ENCODE assay signal across 13 cellular contexts in the genomic region with DNA sequence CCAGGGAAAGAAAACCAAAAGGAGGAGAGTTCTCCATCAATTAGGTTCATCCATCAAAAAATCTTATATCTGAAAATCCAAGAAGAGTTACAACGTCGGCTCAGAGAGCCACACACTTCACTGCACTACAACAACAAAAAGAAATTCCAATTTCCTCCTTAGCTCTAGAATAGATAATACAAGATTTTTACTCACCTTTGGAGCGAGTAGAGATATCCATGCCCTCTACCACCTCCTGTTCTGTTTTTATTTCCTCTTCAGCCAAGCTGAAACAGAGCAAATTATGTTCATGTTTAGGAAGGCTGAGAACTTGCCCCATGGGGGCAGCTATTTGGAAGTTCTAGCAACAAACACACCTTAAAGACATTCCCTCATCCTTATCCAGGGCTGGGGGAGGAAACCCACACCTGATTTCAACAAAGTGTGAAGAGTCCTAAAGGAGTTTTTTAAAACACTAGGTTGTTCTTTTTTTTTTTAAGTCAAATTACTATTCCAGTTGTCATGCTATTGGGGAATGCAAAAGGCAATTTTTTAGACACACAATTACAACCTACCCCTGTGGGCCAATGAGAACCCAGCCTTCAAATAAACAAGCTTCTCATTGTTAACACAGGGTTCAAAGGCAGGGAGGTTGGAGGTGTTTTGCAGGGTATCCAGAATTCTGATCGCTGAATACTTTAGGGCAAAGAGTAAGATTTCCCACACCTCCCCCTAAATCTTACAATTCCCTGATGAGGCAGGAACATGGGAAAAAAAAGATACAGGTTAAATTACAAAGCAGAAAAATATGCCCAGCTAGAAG. TPM values are rescaled to one million over a fixed set of nuclear protein-coding genes. Genes with fewer than 3 reads are reported as not detected.
DNase-seq lines count a peak whose midpoint lies in the region; ATAC-seq, FAIRE-seq and TF ChIP-seq lines count a peak whose summit lies in the region.
"Had no signal": no experiment of that assay in that cellular context is flagged by ENCODE, and none has a peak within 500 bp of the region (broad histone marks: within the 10 kb centered on the region; RNA-seq: fewer than 3 reads in every experiment).

No MANE protein-coding gene starts in this region.

- H3K27me3 ChIP-seq in GM23338 (ENCODE audit: insufficient read depth) (no peaks in the 10 kb centered on the region), sigmoid colon (no peaks in the 10 kb centered on the region)

- WGBS in sigmoid colon, 2 donors = 63 to 70% methylated on average over 4 of the region's 4 CpGs

- no peak overlapping the region for H2AFZ ChIP-seq in GM23338

- ATAC-seq in GM23338 = no peak
- ATAC-seq in activated T-helper 17 cell treated with anti-CD3 and anti-CD28 coated beads, Interleukin-2, amount 50 U/mL, for 72 hours (replicated peaks) = no peak

- H3K9me3 Mint-ChIP-seq in GM23338 = no peaks in the 10 kb centered on the region
- H3K9me3 Mint-ChIP-seq in activated T-helper 17 cell treated with anti-CD3 and anti-CD28 coated beads, Interleukin-2, amount 50 U/mL, for 72 hours = no peaks in the 10 kb centered on the region
- H3K9me3 Mint-ChIP-seq: IgD-negative memory B cell had no signal

- TF ChIP-seq POLR2A in sigmoid colon (IDR thresholded peaks at IDR 0.05) = no peak
- TF ChIP-seq POLR2A in GM12892 (IDR thresholded peaks at IDR 0.05; ENCODE audit: low read depth, low read length) = no peak

- H3K36me3 Mint-ChIP-seq in GM23338 (ENCODE audit: low read depth) = peaks cover 57% of the 10 kb centered on the region
- peaks cover 31% of the 10 kb centered on the region for H3K36me3 Mint-ChIP-seq in activated T-helper 17 cell treated with anti-CD3 and anti-CD28 coated beads, Interleukin-2, amount 50 U/mL, for 72 hours (ENCODE audit: low read depth)

- H3K9me3 ChIP-seq in sigmoid colon = no peaks in the 10 kb centered on the region

- no peaks in the 10 kb centered on the region for H3K9me2 ChIP-seq in GM23338 (ENCODE audit: insufficient read depth)

- no peak overlapping the region; the same call in 1 of the 3 replicates for H3K4me3 Mint-ChIP-seq in GM23338
- H3K4me3 Mint-ChIP-seq in activated T-helper 17 cell treated with anti-CD3 and anti-CD28 coated beads, Interleukin-2, amount 50 U/mL, for 72 hours = no peak overlapping the region
- H3K4me3 Mint-ChIP-seq: IgD-negative memory B cell had no signal

- no peak overlapping the region for H3K27ac Mint-ChIP-seq in GM23338
- peak overlapping the region; percentile 20 for H3K27ac Mint-ChIP-seq in activated T-helper 17 cell treated with anti-CD3 and anti-CD28 coated beads, Interleukin-2, amount 50 U/mL, for 72 hours
- H3K27ac Mint-ChIP-seq: IgD-negative memory B cell had no signal

- H3K4me3 ChIP-seq in GM23338 (no peak overlapping the region), sigmoid colon (no peak overlapping the region)

- H3F3A ChIP-seq in GM23338 (replicated peaks; ENCODE audit: low read depth) = no peaks in the 10 kb centered on the region; the same call in 1 of the 2 replicates

- no peaks in the 10 kb centered on the region for H4K20me1 ChIP-seq in GM23338 (replicated peaks; ENCODE audit: insufficient read depth)

- H3K79me2 ChIP-seq in GM23338 (replicated peaks; ENCODE audit: insufficient read depth) = peaks cover 100% of the 10 kb centered on the region

- peak overlapping the region; percentile 98 for H3K27ac ChIP-seq in GM23338 (ENCODE audit: low read depth)
- peak overlapping the region; percentile 99 to 100 (median 99) for H3K27ac ChIP-seq in sigmoid colon

- FAIRE-seq in GM12892 (lab: Jason Lieb, UNC) = no peak

- peaks cover 12% of the 10 kb centered on the region for H3K27me3 Mint-ChIP-seq in GM23338 (ENCODE audit: insufficient read depth, low read depth, poor library complexity)
- no peaks in the 10 kb centered on the region for H3K27me3 Mint-ChIP-seq in activated T-helper 17 cell treated with anti-CD3 and anti-CD28 coated beads, Interleukin-2, amount 50 U/mL, for 72 hours
- H3K27me3 Mint-ChIP-seq: IgD-negative memory B cell had no signal

- H3K36me3 ChIP-seq in GM23338 (ENCODE audit: insufficient read depth) = peaks cover 3% of the 10 kb centered on the region; the same call in 1 of the 2 replicates
- peaks cover 0 to 16% (median 0%) of the 10 kb centered on the region in 4 donors for H3K36me3 ChIP-seq in sigmoid colon

- no peak for TF ChIP-seq EP300 in sigmoid colon (IDR thresholded peaks at IDR 0.05)

- DNase-seq in GM23338 (ENCODE audit: low spot score) (no peak), inferior parietal cortex (ENCODE audit: extremely low spot score) (peak; percentile 38), sigmoid colon (no peak), GM12892 (ENCODE audit: insufficient read length) (no peak), NCI-H2081 treated with DMSO at 0.1 percent for 48 hours (lab: John Stamatoyannopoulos, UW) (no peak), COR-L47 (lab: John Stamatoyannopoulos, UW) (no peak)
- DNase-seq in activated CD8-positive, alpha-beta memory T cell treated with anti-CD3 and anti-CD28 coated beads for 24 hours = no peak
- DNase-seq: activated naive CD4-positive, alpha-beta T cell treated with Interleukin-2 at 50 U/mL for 16 hours; DMS53; stimulated activated CD8-positive, alpha-beta memory T cell treated with anti-CD3 and anti-CD28 coated beads, Interleukin-4, amount 100 ng/mL, for 48 hours; T1000 had no signal

- TF ChIP-seq CTCF in GM23338 (conservative IDR thresholded peaks at IDR 0.05; ENCODE audit: low read depth in 2 of 2) (no peak), sigmoid colon (IDR thresholded peaks at IDR 0.05) (no peak)

- peak overlapping the region; percentile 57 for H3K4me2 ChIP-seq in GM23338

- intact Hi-C loops in sigmoid colon (cut with DNase I) = loop anchor here (10.0 kb wide), 1 partner anchor 2003 kb away; the partner anchor contains the start of gene SDC4

- H3K4me1 ChIP-seq in GM23338 (ENCODE audit: insufficient read depth) (peaks cover 71% of the 10 kb centered on the region), sigmoid colon (peaks cover 0 to 84% (median 80%) of the 10 kb centered on the region in 4 donors)

- H3K4me1 Mint-ChIP-seq in GM23338 = peaks cover 8% of the 10 kb centered on the region
- peaks cover 20% of the 10 kb centered on the region for H3K4me1 Mint-ChIP-seq in activated T-helper 17 cell treated with anti-CD3 and anti-CD28 coated beads, Interleukin-2, amount 50 U/mL, for 72 hours

TF ChIP-seq in GM23338, 12 proteins besides CTCF, POLR2A, EP300 and RAD21:
- TF ChIP-seq ZNF114 (CRISPR knock-in tag; IDR thresholded peaks at IDR 0.05) (no peak), POLR2AphosphoS5 (IDR thresholded peaks at IDR 0.05; ENCODE audit: low read depth) (no peak), STAT1 (IDR thresholded peaks at IDR 0.05; ENCODE audit: unreplicated experiment) (no peak), NANOG (IDR thresholded peaks at IDR 0.05; ENCODE audit: borderline replicate concordance) (no peak), EZH2 (IDR thresholded peaks at IDR 0.05; ENCODE audit: low read depth, unreplicated experiment) (no peak), JUNB (IDR thresholded peaks at IDR 0.05; ENCODE audit: unreplicated experiment) (no peak), CREB1 (CRISPR knock-in tag; IDR thresholded peaks at IDR 0.05; ENCODE audit: low read depth) (no peak), EZH2phosphoT487 (IDR thresholded peaks at IDR 0.05; ENCODE audit: unreplicated experiment) (no peak)

RNA-seq across cellular contexts. Expression of gene ZMYND8, which starts 8.6 kb away (rescaled TPM):
- 64.2 and 70.9 TPM in 2 replicates for total RNA-seq in GM23338 (2014; rRNA removed; shearing (Covaris generic))
- polyA plus RNA-seq in GM23338 (2016; fragmentation: Nextera tagmentation; extraction: Ambion mirVana) (122 and 128 TPM in 2 replicates), sigmoid colon (10 to 100 TPM in 2 of 3 donors, 1 to 10 TPM in 1; 7.8 to 23.2 (median 11.3) TPM)
- 10 to 100 TPM; 35.3 to 39.4 TPM for total RNA-seq in activated T-helper 17 cell treated with anti-CD3 and anti-CD28 coated beads, Interleukin-2, amount 50 U/mL, for 72 hours
- 10 to 100 TPM; 24.8 to 46.0 (median 29.3) TPM for total RNA-seq in sigmoid colon
- polyA plus RNA-seq in GM12892 (2012; ENCODE audit: missing spikeins) = 20.2 TPM
